ENCODE assay signal across 8 cellular contexts in genomic region chr3:148943531-148944200, GRCh38. TPM values are rescaled to one million over a fixed set of nuclear protein-coding genes. Genes with fewer than 3 reads are reported as not detected.
DNase-seq lines count a peak whose midpoint lies in the region; ATAC-seq and TF ChIP-seq lines count a peak whose summit lies in the region.

No MANE protein-coding gene starts in this region.

- no peaks in the 10 kb centered on the region for H3K79me2 ChIP-seq in PC-3 (ENCODE audit: low read length)

- BruUV-seq in PC-3 (replicated peaks; lab: Mats Ljungman, UMichigan), result no TSS peak

- POLR2A ChIA-PET in PC-3 (lab: Charles Lee; ENCODE audit: unreplicated experiment), result no interaction called here

- H3K4me1 Mint-ChIP-seq in central memory CD8-positive, alpha-beta T cell, result no peaks in the 10 kb centered on the region
- peaks cover 14% of the 10 kb centered on the region for H3K4me1 Mint-ChIP-seq in type B pancreatic cell (ENCODE audit: unreplicated experiment)

- H3K27me3 Mint-ChIP-seq in central memory CD8-positive, alpha-beta T cell, result peaks cover 10% of the 10 kb centered on the region
- H3K27me3 Mint-ChIP-seq in type B pancreatic cell, result peaks cover 39% of the 10 kb centered on the region

- H3K36me3 ChIP-seq in PC-3 (ENCODE audit: low read depth, low read length), result no peaks in the 10 kb centered on the region
- H3K36me3 ChIP-seq in left lung, result no peaks in the 10 kb centered on the region

- H2AFZ ChIP-seq in PC-3 (ENCODE audit: low read length), result no peak overlapping the region

- peaks cover 27% of the 10 kb centered on the region for H3K27me3 ChIP-seq in PC-3 (ENCODE audit: low read length)
- no peaks in the 10 kb centered on the region for H3K27me3 ChIP-seq in left lung

- peak; percentile 92 for DNase-seq in AG10803 (ENCODE audit: low read depth)
- DNase-seq in HFF-Myc (ENCODE audit: extremely low read depth, low read depth), result peak; percentile 93
- DNase-seq in LNCaP clone FGC (ENCODE audit: low read depth), result peak; percentile 70
- DNase-seq in PC-3, result peak; percentile 93
- DNase-seq in central memory CD8-positive, alpha-beta T cell (ENCODE audit: low spot score in 2 of 2), result no peak
- DNase-seq in left lung, result no peak
- no peak for DNase-seq in type B pancreatic cell (ENCODE audit: extremely low spot score, unreplicated experiment)

- peaks cover 11% of the 10 kb centered on the region; the same call in 1 of the 2 replicates for H3K4me1 ChIP-seq in PC-3 (ENCODE audit: insufficient read depth, low read length)
- no peaks in the 10 kb centered on the region for H3K4me1 ChIP-seq in left lung

- H3K27ac Mint-ChIP-seq in central memory CD8-positive, alpha-beta T cell (ENCODE audit: low read depth), result no peak overlapping the region
- no peak overlapping the region for H3K27ac Mint-ChIP-seq in type B pancreatic cell

- no peaks in the 10 kb centered on the region for H4K20me1 ChIP-seq in PC-3 (ENCODE audit: low read length)

- H3K36me3 Mint-ChIP-seq in central memory CD8-positive, alpha-beta T cell (ENCODE audit: insufficient read depth), result no peaks in the 10 kb centered on the region
- no peaks in the 10 kb centered on the region for H3K36me3 Mint-ChIP-seq in type B pancreatic cell

- peak; percentile 83 for ATAC-seq in PC-3
- peak; percentile 86 for ATAC-seq in central memory CD8-positive, alpha-beta T cell (replicated peaks; ENCODE audit: extremely low read depth, poor library complexity, severe bottlenecking)
- ATAC-seq in left lung, result peak; percentile 96

- no peaks in the 10 kb centered on the region for H3K9me2 ChIP-seq in PC-3 (replicated peaks; ENCODE audit: low read length)

- CTCF ChIA-PET in PC-3 (lab: Charles Lee), result interaction anchor here (0.9 kb wide), 1 partner anchor 82 kb away, joined by 4 read pairs; no protein-coding TSS in a partner anchor

- H3K9ac ChIP-seq in PC-3 (ENCODE audit: low read length), result no peak overlapping the region

- H3K9me3 ChIP-seq in PC-3 (ENCODE audit: low read length) (no peaks in the 10 kb centered on the region), left lung (no peaks in the 10 kb centered on the region)

- H3K4me3 ChIP-seq in AG10803 (ENCODE audit: low read length) (no peak overlapping the region), HFF-Myc (replicated peaks; ENCODE audit: low read depth, low read length) (no peak overlapping the region), LNCaP clone FGC (ENCODE audit: low read depth, low read length) (no peak overlapping the region), PC-3 (ENCODE audit: low read length) (no peak overlapping the region), left lung (no peak overlapping the region)

- TF ChIP-seq CTCF in AG10803 (conservative IDR thresholded peaks at IDR 0.05; ENCODE audit: low read length) (peak; percentile 76), GM12874 (IDR thresholded peaks at IDR 0.05; ENCODE audit: insufficient read depth, low read depth, low read length) (peak; percentile 55; the same call in 1 of the 2 replicates), HFF-Myc (IDR thresholded peaks at IDR 0.05; ENCODE audit: low read depth, low read length, missing control alignments) (peak; percentile 64), LNCaP clone FGC (IDR thresholded peaks at IDR 0.05; ENCODE audit: control insufficient read depth, extremely low read depth, insufficient read depth) (peak; percentile 85), PC-3 (conservative IDR thresholded peaks at IDR 0.05; ENCODE audit: low read depth, low read length) (peak; percentile 91), left lung (IDR thresholded peaks at IDR 0.05) (peak; percentile 67 to 76), type B pancreatic cell (conservative IDR thresholded peaks at IDR 0.05) (peak; percentile 85)

- H3K27ac ChIP-seq in PC-3 (ENCODE audit: low read length), result no peak overlapping the region
- no peak overlapping the region for H3K27ac ChIP-seq in left lung

- no peaks in the 10 kb centered on the region for H3F3A ChIP-seq in PC-3 (ENCODE audit: low read length, unreplicated experiment)

- H3K4me3 Mint-ChIP-seq in central memory CD8-positive, alpha-beta T cell, result no peak overlapping the region
- H3K4me3 Mint-ChIP-seq in type B pancreatic cell, result no peak overlapping the region

- no peaks in the 10 kb centered on the region for H3K9me3 Mint-ChIP-seq in central memory CD8-positive, alpha-beta T cell
- no peaks in the 10 kb centered on the region for H3K9me3 Mint-ChIP-seq in type B pancreatic cell

- H3K4me2 ChIP-seq in PC-3 (ENCODE audit: low read length), result no peak overlapping the region

- intact Hi-C loops in PC-3 (cut with micrococcal nuclease), result loop anchor here (1.0 to 10.0 kb wide), 4 partner anchors 19 to 563 kb away; no protein-coding TSS in a partner anchor
- intact Hi-C loops in left lung (cut with DNase I), result no loop called here

RNA-seq across cellular contexts. Expression of gene GYG1, which starts 47.7 kb away (rescaled TPM):
- total RNA-seq in PC-3 (2014; rRNA removed) (9.9 and 12.0 TPM in 2 replicates), left lung (10 to 100 TPM; 43.9 to 67.9 TPM), type B pancreatic cell (ENCODE audit: low replicate concordance) (33.1 and 46.8 TPM in 2 replicates)

Comparison
In these comparisons a context has a peak if more than half of its experiments do, and no peak if none do; other contexts are left out.
1. DNase-seq: peak in AG10803 (single experiment), HFF-Myc (single experiment), LNCaP clone FGC (single experiment) and PC-3 (single experiment); none in central memory CD8-positive, alpha-beta T cell (0 of 2), left lung (0 of 2) and type B pancreatic cell (single experiment).
2. Peak in every context shown above with its lines, with median percentiles within 50 percentile points of each other: CTCF ChIP-seq and ATAC-seq.